21 cellular contexts compared by ENCODE assay signal in the genomic region with DNA sequence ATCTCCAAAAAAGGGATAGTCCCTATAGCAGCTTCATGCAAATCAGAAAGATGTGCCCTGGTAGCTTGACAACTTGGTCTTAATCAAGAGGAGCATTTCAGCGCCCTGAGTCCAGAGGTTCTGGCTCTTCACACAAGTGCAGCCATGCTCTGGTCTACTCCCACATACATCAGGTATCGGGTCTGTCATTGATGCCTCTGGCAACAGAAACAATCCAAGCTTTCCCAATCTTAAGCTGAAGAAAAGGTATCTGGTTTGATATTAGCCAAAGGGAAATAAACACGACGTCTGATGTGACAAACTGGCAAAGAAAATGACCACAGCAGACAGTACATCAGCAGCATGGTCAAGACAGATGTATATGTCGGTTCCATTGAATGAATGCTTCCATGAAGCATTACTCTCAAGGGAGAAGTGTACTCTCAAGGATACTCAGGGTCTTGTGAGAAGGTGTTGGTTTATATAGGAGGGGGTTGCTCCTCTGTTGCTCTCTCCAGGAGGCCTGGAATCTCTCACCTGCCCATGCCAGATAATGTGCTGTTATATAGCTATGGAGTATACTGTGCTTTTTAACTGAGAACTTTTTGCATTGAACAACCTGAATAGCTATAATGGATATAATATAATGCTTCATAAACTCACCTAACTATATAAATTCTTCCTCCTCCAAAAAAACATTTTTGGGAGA.
"Had no signal": no experiment of that assay in that cellular context is flagged by ENCODE, and none has a peak within 500 bp of the region (broad histone marks: within the 10 kb centered on the region; RNA-seq: fewer than 3 reads in every experiment).

No MANE protein-coding gene starts in this region.

- H3K27ac ChIP-seq: VCaP had no signal

- H3K27ac Mint-ChIP-seq: activated CD4-positive, alpha-beta memory T cell treated with anti-CD3 and anti-CD28 coated beads, Interleukin-2, amount 10 ng/mL, durations not matched to agents 7 days and 5 days; activated CD4-positive, alpha-beta T cell treated with anti-CD3 and anti-CD28 coated beads for 36 hours; activated naive CD4-positive, alpha-beta T cell treated with anti-CD3 and anti-CD28 coated beads, Interleukin-2, amount 10 ng/mL, durations not matched to agents 7 days and 5 days; activated naive CD8-positive, alpha-beta T cell treated with anti-CD3 and anti-CD28 coated beads for 36 hours; activated T-helper 17 cell treated with anti-CD3 and anti-CD28 coated beads, Interleukin-2, amount 50 U/mL, for 72 hours; T-helper 17 cell had no signal

- H3K27me3 Mint-ChIP-seq: activated CD4-positive, alpha-beta memory T cell treated with anti-CD3 and anti-CD28 coated beads, Interleukin-2, amount 10 ng/mL, durations not matched to agents 7 days and 5 days; activated CD4-positive, alpha-beta T cell treated with anti-CD3 and anti-CD28 coated beads for 36 hours; activated naive CD4-positive, alpha-beta T cell treated with anti-CD3 and anti-CD28 coated beads, Interleukin-2, amount 10 ng/mL, durations not matched to agents 7 days and 5 days; activated naive CD8-positive, alpha-beta T cell treated with anti-CD3 and anti-CD28 coated beads for 36 hours; activated T-helper 17 cell treated with anti-CD3 and anti-CD28 coated beads, Interleukin-2, amount 50 U/mL, for 72 hours; T-helper 17 cell had no signal

- H3K4me3 Mint-ChIP-seq: activated CD4-positive, alpha-beta memory T cell treated with anti-CD3 and anti-CD28 coated beads, Interleukin-2, amount 10 ng/mL, durations not matched to agents 7 days and 5 days; activated CD4-positive, alpha-beta T cell treated with anti-CD3 and anti-CD28 coated beads for 36 hours; activated naive CD4-positive, alpha-beta T cell treated with anti-CD3 and anti-CD28 coated beads, Interleukin-2, amount 10 ng/mL, durations not matched to agents 7 days and 5 days; activated naive CD8-positive, alpha-beta T cell treated with anti-CD3 and anti-CD28 coated beads for 36 hours; activated T-helper 17 cell treated with anti-CD3 and anti-CD28 coated beads, Interleukin-2, amount 50 U/mL, for 72 hours; T-helper 17 cell had no signal

- H3K4me1 Mint-ChIP-seq: activated CD4-positive, alpha-beta memory T cell treated with anti-CD3 and anti-CD28 coated beads, Interleukin-2, amount 10 ng/mL, durations not matched to agents 7 days and 5 days; activated CD4-positive, alpha-beta T cell treated with anti-CD3 and anti-CD28 coated beads for 36 hours; activated naive CD4-positive, alpha-beta T cell treated with anti-CD3 and anti-CD28 coated beads, Interleukin-2, amount 10 ng/mL, durations not matched to agents 7 days and 5 days; activated naive CD8-positive, alpha-beta T cell treated with anti-CD3 and anti-CD28 coated beads for 36 hours; activated T-helper 17 cell treated with anti-CD3 and anti-CD28 coated beads, Interleukin-2, amount 50 U/mL, for 72 hours; T-helper 17 cell had no signal

- H3K9me3 Mint-ChIP-seq: activated CD4-positive, alpha-beta memory T cell treated with anti-CD3 and anti-CD28 coated beads, Interleukin-2, amount 10 ng/mL, durations not matched to agents 7 days and 5 days; activated naive CD4-positive, alpha-beta T cell treated with anti-CD3 and anti-CD28 coated beads, Interleukin-2, amount 10 ng/mL, durations not matched to agents 7 days and 5 days; activated naive CD8-positive, alpha-beta T cell treated with anti-CD3 and anti-CD28 coated beads for 36 hours; activated T-helper 17 cell treated with anti-CD3 and anti-CD28 coated beads, Interleukin-2, amount 50 U/mL, for 72 hours had no signal

- H3K36me3 Mint-ChIP-seq: activated naive CD4-positive, alpha-beta T cell treated with anti-CD3 and anti-CD28 coated beads, Interleukin-2, amount 10 ng/mL, durations not matched to agents 7 days and 5 days; activated naive CD8-positive, alpha-beta T cell treated with anti-CD3 and anti-CD28 coated beads for 36 hours had no signal

- DNase-seq: activated CD4-positive, alpha-beta memory T cell treated with anti-CD3 and anti-CD28 coated beads, Interleukin-2, amount 10 ng/mL, durations not matched to agents 7 days and 5 days; activated CD4-positive, alpha-beta T cell treated with anti-CD3 and anti-CD28 coated beads for 36 hours; activated CD4-positive, alpha-beta T cell treated with anti-CD3 and anti-CD28 coated beads, Interleukin-2, amount 50 U/mL, for 1 hour; activated gamma-delta T cell treated with Interleukin-2 at 50 U/mL for 16 hours; activated naive CD4-positive, alpha-beta T cell treated with anti-CD3 and anti-CD28 coated beads, Interleukin-2, amount 10 ng/mL, durations not matched to agents 7 days and 5 days; activated naive CD8-positive, alpha-beta T cell treated with anti-CD3 and anti-CD28 coated beads for 36 hours; activated T-cell treated with anti-CD3 and anti-CD28 coated beads for 4 hours; activated T-cell treated with anti-CD3 and anti-CD28 coated beads, Interleukin-2, amount 50 U/mL, for 48 hours; caudate nucleus; NCI-H1092 treated with DMSO at 0.1 percent for 48 hours; NCI-H1417 treated with DMSO at 0.1 percent for 48 hours; NCI-H1694 treated with DMSO at 0.1 percent for 48 hours; NCI-H2081; NCI-H510A treated with DMSO at 0.1 percent for 48 hours; NCI-H69; NK-92 treated with Interleukin-12 subunit alpha and Interleukin-12 subunit beta, amount 100 ng/mL, for 24 hours; PC-3; SHP77; T-helper 17 cell had no signal
